8 cellular contexts compared by ENCODE assay signal in the genomic region with DNA sequence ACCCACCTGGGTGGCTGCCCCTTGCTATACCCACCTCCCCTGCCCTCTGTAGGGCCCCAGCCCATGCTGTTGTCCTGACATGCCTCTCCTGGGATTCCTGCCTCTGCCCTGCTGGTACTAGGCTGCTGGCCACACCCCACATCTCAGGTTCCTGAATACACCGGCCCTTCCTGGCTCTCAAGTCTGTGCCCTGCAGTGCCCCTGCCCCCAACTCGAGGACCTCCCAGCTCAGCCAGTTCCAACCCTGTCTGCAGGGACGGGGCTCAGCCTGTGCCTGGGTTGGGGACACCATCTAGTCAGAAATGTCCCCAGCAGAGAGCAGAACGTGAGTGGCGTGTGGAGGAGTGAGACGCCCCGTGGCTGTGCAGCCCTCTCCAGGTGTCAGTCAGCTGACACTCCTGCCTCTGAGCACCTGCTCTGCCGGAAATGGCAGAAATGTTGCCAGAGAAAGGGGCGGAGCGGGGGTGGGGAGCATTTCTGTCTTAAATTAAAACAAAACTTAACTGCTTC. TPM values are rescaled to one million over a fixed set of nuclear protein-coding genes. Genes with fewer than 3 reads are reported as not detected.
DNase-seq lines count a peak whose midpoint lies in the region; ATAC-seq lines count a peak whose summit lies in the region.

No MANE protein-coding gene starts in this region.

- ATAC-seq in GM19468 (IDR thresholded peaks at IDR 0.05; ENCODE audit: extremely low read depth, unreplicated experiment) (peak; percentile 46), HG03097 (IDR thresholded peaks at IDR 0.05; ENCODE audit: low FRiP score, unreplicated experiment) (no peak)

- peak; percentile 81 for DNase-seq in NCI-H2171 treated with DMSO at 0.1 percent for 48 hours (lab: John Stamatoyannopoulos, UW)
- peak; percentile 85 for DNase-seq in activated effector memory CD4-positive, alpha-beta T cell treated with anti-CD3 and anti-CD28 coated beads, Interleukin-2, amount 50 U/mL, for 16 hours
- DNase-seq in stimulated activated CD4-positive, alpha-beta T cell treated with anti-CD3 and anti-CD28 coated beads, Interleukin-15, amount 100 ng/mL, for 24 hours, result peak; percentile 49
- no peak for DNase-seq in amygdala (lab: John Stamatoyannopoulos, UW)
- DNase-seq in inferior parietal cortex (ENCODE audit: extremely low spot score), result no peak
- DNase-seq in H4 (ENCODE audit: low spot score), result no peak

RNA-seq across cellular contexts. Expression of a gene that starts 28.7 kb away (rescaled TPM):
- 25.9 and 37.4 TPM in 2 replicates for total RNA-seq in H4 (2014; rRNA removed; shearing (Covaris generic))

RNA-seq across cellular contexts. Expression of a gene that starts 49.2 kb away (rescaled TPM):
- 0.17 TPM in 1 of 2 replicates, not detected in the other for total RNA-seq in H4 (2014; rRNA removed; shearing (Covaris generic))

Comparison
In these comparisons a context has a peak if more than half of its experiments do, and no peak if none do; other contexts are left out.
1. DNase-seq: peak in NCI-H2171 treated with DMSO at 0.1 percent for 48 hours (single experiment), activated effector memory CD4-positive, alpha-beta T cell treated with anti-CD3 and anti-CD28 coated beads, Interleukin-2, amount 50 U/mL, for 16 hours (single experiment) and stimulated activated CD4-positive, alpha-beta T cell treated with anti-CD3 and anti-CD28 coated beads, Interleukin-15, amount 100 ng/mL, for 24 hours (single experiment); none in amygdala (0 of 56), inferior parietal cortex (single experiment) and H4 (single experiment).